8 cellular contexts compared by ENCODE assay signal in genomic region chr20:53738039-53738944, GRCh38.
DNase-seq lines count a peak whose midpoint lies in the region; ATAC-seq, FAIRE-seq and TF ChIP-seq lines count a peak whose summit lies in the region.

No MANE protein-coding gene starts in this region.

- RAD21 ChIA-PET in HCT116 (lab: Charles Lee; ENCODE audit: low non-redundant PET in 1 of 2, low total read pairs in 2 of 2, uncharacterized antibody in 2 of 2, unreplicated experiment in 2 of 2), result no interaction called here

- H3K9ac ChIP-seq in HCT116 (ENCODE audit: low read length) (0 out of 2 replicates have a peak overlapping the region, but pooled peaks have one; percentile 2), neuronal stem cell (ENCODE audit: low read depth, low read length, poor library complexity) (no peak overlapping the region)

- WGBS in A549 (ENCODE audit: missing lambda C conversion rate), result 12% methylated on average over 26 of the region's 26 CpGs
- WGBS in neuronal stem cell (ENCODE audit: extremely low coverage in 2 of 2, insufficient read length in 2 of 2, insufficient replicate concordance in 1 of 2), 2 donors, result no CpG with 5 or more reads among the region's 26 CpGs

- BruUV-seq in HCT116 (replicated peaks; lab: Mats Ljungman, UMichigan), result no TSS peak

- H2BK12ac ChIP-seq in neuronal stem cell (ENCODE audit: low read length), result no peak overlapping the region

- POLR2A ChIA-PET in A549 (lab: Yijun Ruan, JAX) (interaction anchor here (0.6 to 3.4 kb wide), 21 partner anchors 11 to 201 kb away, joined by 3 to 22 read pairs (median 4); partner anchors contain the start of gene ZNF217), HCT116 (lab: Charles Lee) (no interaction called here)

- TF ChIP-seq POLR2A in A549 (IDR thresholded peaks at IDR 0.05; ENCODE audit: low read length) (peak; percentile 41), HCT116 (IDR thresholded peaks at IDR 0.05; ENCODE audit: borderline replicate concordance, extremely low read depth, insufficient read depth, insufficient read length) (no peak)

- no peak overlapping the region for H2AK5ac ChIP-seq in neuronal stem cell (ENCODE audit: low read depth, low read length)

- intact Hi-C loops in HCT116 (cut with micrococcal nuclease), result loop anchor here (5.0 kb wide), 1 partner anchor 96 kb away; no protein-coding TSS in a partner anchor

- no peak overlapping the region for H2BK5ac ChIP-seq in neuronal stem cell (ENCODE audit: low read length)

- FAIRE-seq in A549 (lab: Jason Lieb, UNC), result no peak

- no peaks in the 10 kb centered on the region for H3K9me2 ChIP-seq in HCT116 (ENCODE audit: insufficient read depth)

- H3K4me3 ChIP-seq in A549 (peak overlapping the region; percentile 27; the same call in 2 of the 3 replicates), HCT116 (replicated peaks in 1 of 2; ENCODE audit: low read depth in 1 of 2, low read length in 2 of 2) (no peak overlapping the region), fibroblast of mammary gland (ENCODE audit: control insufficient read depth, low read depth, low read length) (no peak overlapping the region), neuronal stem cell (ENCODE audit: low read length in 2 of 2) (peak overlapping the region in 1 of 2 donors; percentile 45)

- H3K4me1 ChIP-seq in A549, result peaks cover 72% of the 10 kb centered on the region
- H3K4me1 ChIP-seq in HCT116 (ENCODE audit: control insufficient read depth in 1 of 2, insufficient read depth in 2 of 2, low read length in 2 of 2), result peaks cover 5 to 33% of the 10 kb centered on the region in 2 experiments; a peak in 2 of 4 replicates
- H3K4me1 ChIP-seq in neuronal stem cell (ENCODE audit: control insufficient read depth in 2 of 2, insufficient read depth in 1 of 2, low read depth in 1 of 2, low read length in 2 of 2), result peaks cover 29 to 52% of the 10 kb centered on the region in 2 donors

- no peaks in the 10 kb centered on the region for H3K79me2 ChIP-seq in HCT116 (ENCODE audit: insufficient read depth, low read length)

- no peak overlapping the region for H3K23ac ChIP-seq in neuronal stem cell (ENCODE audit: low read depth, low read length, poor library complexity)

- no peak for TF ChIP-seq CTCF in A549 (IDR thresholded peaks at IDR 0.05)
- no peak for TF ChIP-seq CTCF in HCT116 (IDR thresholded peaks at IDR 0.05 in 2 of 3, conservative IDR thresholded peaks at IDR 0.05 in 1 of 3; ENCODE audit: borderline replicate concordance in 1 of 3, insufficient read depth in 1 of 3, low read depth in 2 of 3, low read length in 2 of 3)
- no peak for TF ChIP-seq CTCF in fibroblast of mammary gland (conservative IDR thresholded peaks at IDR 0.05; ENCODE audit: control insufficient read depth, insufficient read depth, low read depth, low read length)

- no peak overlapping the region for H2BK15ac ChIP-seq in neuronal stem cell (ENCODE audit: low read length)

- no peak for TF ChIP-seq EP300 in A549 (IDR thresholded peaks at IDR 0.05)

- H2AFZ ChIP-seq in HCT116 (ENCODE audit: low read depth, low read length, poor library complexity, severe bottlenecking) (peak overlapping the region; percentile 10), neuronal stem cell (ENCODE audit: low read length) (peak overlapping the region; percentile 78)

- H3K18ac ChIP-seq in neuronal stem cell (ENCODE audit: low read length), result no peak overlapping the region

- H3K79me1 ChIP-seq in neuronal stem cell (ENCODE audit: low read depth, low read length), result no peaks in the 10 kb centered on the region

- H4K8ac ChIP-seq in neuronal stem cell (ENCODE audit: low read depth, low read length), result no peak overlapping the region

- CTCF ChIA-PET in A549 (lab: Yijun Ruan, JAX), result interaction anchor here (0.6 to 2.5 kb wide), 11 partner anchors 12 to 481 kb away, joined by 3 to 17 read pairs (median 4); no protein-coding TSS in a partner anchor
- CTCF ChIA-PET in HCT116 (lab: Charles Lee), result no interaction called here

- DNase-seq in A549 (ENCODE audit: low read depth in 1 of 2, low spot score in 1 of 2) (peak; percentile 67 to 95), HCT116 (ENCODE audit: low read depth, low spot score) (no peak), RPMI7951 (ENCODE audit: low read depth) (peak; percentile 95), fibroblast of mammary gland (ENCODE audit: low read depth) (peak; percentile 73), neuronal stem cell (ENCODE audit: low spot score) (no peak), SHP77 (lab: John Stamatoyannopoulos, UW) (no peak)

- H3K36me3 ChIP-seq in HCT116 (ENCODE audit: control insufficient read depth in 1 of 2, insufficient read depth in 2 of 2, low read length in 2 of 2) (no peaks in the 10 kb centered on the region), neuronal stem cell (replicated peaks in 1 of 2; ENCODE audit: control insufficient read depth in 2 of 2, insufficient read depth in 2 of 2, low read length in 2 of 2) (no peaks in the 10 kb centered on the region)

- TF ChIP-seq RAD21 in A549 (conservative IDR thresholded peaks at IDR 0.05 in 1 of 2, IDR thresholded peaks at IDR 0.05 in 1 of 2) (peak; percentile 13 to 37; a peak in 3 of 5 replicates), HCT116 (IDR thresholded peaks at IDR 0.05; ENCODE audit: low read depth) (no peak)

- H3K4ac ChIP-seq in neuronal stem cell (ENCODE audit: low read length), result no peak overlapping the region

- ATAC-seq in A549 (peak; percentile 90 to 91), HCT116 (peak; percentile 59), HG02588 (IDR thresholded peaks at IDR 0.05; ENCODE audit: unreplicated experiment) (no peak), HG02938 (IDR thresholded peaks at IDR 0.05; ENCODE audit: unreplicated experiment) (no peak)

- H3K27ac ChIP-seq in A549 (peak overlapping the region; percentile 89 to 90), HCT116 (ENCODE audit: low read depth, low read length) (no peak overlapping the region), neuronal stem cell (replicated peaks; ENCODE audit: low read length) (peak overlapping the region; percentile 87)

- H3K27me3 ChIP-seq in HCT116 (ENCODE audit: insufficient read depth, low read length), result no peaks in the 10 kb centered on the region
- H3K27me3 ChIP-seq in neuronal stem cell (ENCODE audit: control insufficient read depth in 3 of 3, insufficient read depth in 3 of 3, low read depth in 1 of 3, low read length in 3 of 3), result no peaks in the 10 kb centered on the region

- H2BK120ac ChIP-seq in neuronal stem cell (ENCODE audit: low read depth, low read length), result no peak overlapping the region

- H3K14ac ChIP-seq in neuronal stem cell (ENCODE audit: low read length), result no peak overlapping the region

- H3K4me2 ChIP-seq in A549, result peak overlapping the region; percentile 75
- H3K4me2 ChIP-seq in HCT116 (ENCODE audit: low read length), result peak overlapping the region; percentile 33
- H3K4me2 ChIP-seq in neuronal stem cell (ENCODE audit: insufficient read depth, low read length, poor library complexity, severe bottlenecking), result no peak overlapping the region

- H3K9me3 ChIP-seq in A549 (no peaks in the 10 kb centered on the region), HCT116 (ENCODE audit: control insufficient read depth in 1 of 2, insufficient read depth in 1 of 2, low read depth in 1 of 2, low read length in 2 of 2) (no peaks in the 10 kb centered on the region), neuronal stem cell (replicated peaks in 1 of 2; ENCODE audit: control insufficient read depth in 2 of 2, insufficient read depth in 1 of 2, low read depth in 1 of 2, low read length in 2 of 2) (no peaks in the 10 kb centered on the region)

- no peaks in the 10 kb centered on the region for H4K20me1 ChIP-seq in HCT116 (ENCODE audit: insufficient read depth)

- no peak overlapping the region for H4K91ac ChIP-seq in neuronal stem cell (ENCODE audit: low read depth, low read length, poor library complexity)

TF ChIP-seq in A549, 52 proteins besides CTCF, POLR2A, EP300 and RAD21 (continues in another document):
- TF ChIP-seq JUNB (IDR thresholded peaks at IDR 0.05) (no peak), PHF8 (IDR thresholded peaks at IDR 0.05; ENCODE audit: borderline replicate concordance, low read depth) (no peak), SREBF2 (IDR thresholded peaks at IDR 0.05) (no peak), FOXS1 (CRISPR knock-in tag; IDR thresholded peaks at IDR 0.05) (no peak), POLR2AphosphoS2 (conservative IDR thresholded peaks at IDR 0.05; ENCODE audit: low read length) (no peak), CBX8 (IDR thresholded peaks at IDR 0.05) (no peak), CEBPB (IDR thresholded peaks at IDR 0.05) (peak in 1 of 2 experiments; percentile 68; a peak in 2 of 4 replicates), HDAC2 (IDR thresholded peaks at IDR 0.05) (no peak), CHD4 (IDR thresholded peaks at IDR 0.05; ENCODE audit: borderline replicate concordance) (no peak), ZFP36 (IDR thresholded peaks at IDR 0.05; ENCODE audit: borderline replicate concordance, partially characterized antibody) (no peak), TFCP2L1 (CRISPR knock-in tag; IDR thresholded peaks at IDR 0.05) (no peak)

TF ChIP-seq in HCT116, 20 proteins besides CTCF, POLR2A, EP300 and RAD21 (continues in another document):
- no peak for TF ChIP-seq EZH2 (IDR thresholded peaks at IDR 0.05)
- no peak for TF ChIP-seq TCF7L2 (IDR thresholded peaks at IDR 0.05; ENCODE audit: borderline replicate concordance, extremely low read depth, insufficient read depth, insufficient read length)
- TF ChIP-seq, protein P1, sequence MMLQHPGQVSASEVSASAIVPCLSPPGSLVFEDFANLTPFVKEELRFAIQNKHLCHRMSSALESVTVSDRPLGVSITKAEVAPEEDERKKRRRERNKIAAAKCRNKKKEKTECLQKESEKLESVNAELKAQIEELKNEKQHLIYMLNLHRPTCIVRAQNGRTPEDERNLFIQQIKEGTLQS (IDR thresholded peaks at IDR 0.05), result no peak
- no peak for TF ChIP-seq POLR2AphosphoS5 (IDR thresholded peaks at IDR 0.05; ENCODE audit: low read depth, low read length)
- TF ChIP-seq ZNF274 (IDR thresholded peaks at IDR 0.05; ENCODE audit: low read depth, low read length), result no peak
- no peak for TF ChIP-seq SIN3A (IDR thresholded peaks at IDR 0.05; ENCODE audit: low read depth)
- TF ChIP-seq MAX (IDR thresholded peaks at IDR 0.05), result no peak
- TF ChIP-seq FOSL1 (IDR thresholded peaks at IDR 0.05; ENCODE audit: low read depth), result no peak
- TF ChIP-seq YY1 (IDR thresholded peaks at IDR 0.05; ENCODE audit: extremely low read depth, insufficient replicate concordance, low read depth, low read length), result no peak

Comparison
In these comparisons a context has a peak if more than half of its experiments do, and no peak if none do; other contexts are left out.
1. ATAC-seq: peak in A549 (2 of 2) and HCT116 (single experiment); none in HG02588 (single experiment) and HG02938 (single experiment).
2. DNase-seq: peak in A549 (2 of 2), RPMI7951 (single experiment) and fibroblast of mammary gland (single experiment); none in HCT116 (single experiment), neuronal stem cell (single experiment) and SHP77 (0 of 2).
3. Of the 6 proteins assayed by ChIP-seq in both A549 and HCT116: peak only in A549: MAX, POLR2A and RAD21; only in HCT116: none; in both: none; in neither: 2; mixed calls (peak in some experiments, not most) for 1.